23 cellular contexts compared by ENCODE assay signal in genomic region chr21:43571976-43572375, GRCh38.
"Had no signal": no experiment of that assay in that cellular context is flagged by ENCODE, and none has a peak within 500 bp of the region (broad histone marks: within the 10 kb centered on the region; RNA-seq: fewer than 3 reads in every experiment).

No MANE protein-coding gene starts in this region.

- DNase-seq: activated naive CD8-positive, alpha-beta T cell treated with anti-CD3 and anti-CD28 coated beads, Interleukin-2, amount 10 ng/mL, durations not matched to agents 7 days and 5 days; activated T-cell treated with anti-CD3 and anti-CD28 coated beads, Interleukin-2, amount 50 U/mL, for 1 hour; amygdala; caudate nucleus; effector memory CD8-positive, alpha-beta T cell; foreskin melanocyte; left cardiac atrium; natural killer cell; pancreas; spleen; stimulated activated CD4-positive, alpha-beta T cell treated with anti-CD3 and anti-CD28 coated beads, Interleukin-4, amount 100 ng/mL, for 1 hour; stimulated activated naive CD4-positive, alpha-beta T cell; T-cell; testis; trophoblast cell; uterus had no signal

- H3K4me3 ChIP-seq: lung, pancreas, spleen, testis, uterus had no signal

- H3K4me3 Mint-ChIP-seq: activated naive CD8-positive, alpha-beta T cell treated with anti-CD3 and anti-CD28 coated beads, Interleukin-2, amount 10 ng/mL, durations not matched to agents 7 days and 5 days; activated T-helper 17 cell treated with anti-CD3 and anti-CD28 coated beads, Interleukin-2, amount 50 U/mL, for 72 hours; effector memory CD8-positive, alpha-beta T cell; mesothelial cell of epicardium; natural killer cell; T-cell had no signal

- H3K9me3 Mint-ChIP-seq: activated naive CD8-positive, alpha-beta T cell treated with anti-CD3 and anti-CD28 coated beads, Interleukin-2, amount 10 ng/mL, durations not matched to agents 7 days and 5 days; activated T-helper 17 cell treated with anti-CD3 and anti-CD28 coated beads, Interleukin-2, amount 50 U/mL, for 72 hours; effector memory CD8-positive, alpha-beta T cell; mesothelial cell of epicardium; natural killer cell; T-cell had no signal

- H3K27ac ChIP-seq: neutrophil, pancreas, spleen, testis, uterus had no signal

- H3K27me3 ChIP-seq: neutrophil, pancreas, testis, uterus had no signal

- ATAC-seq: activated T-helper 17 cell treated with anti-CD3 and anti-CD28 coated beads, Interleukin-2, amount 50 U/mL, for 72 hours; effector memory CD8-positive, alpha-beta T cell; esophagus mucosa; pancreas; T-cell had no signal

- H3K36me3 Mint-ChIP-seq: activated naive CD8-positive, alpha-beta T cell treated with anti-CD3 and anti-CD28 coated beads, Interleukin-2, amount 10 ng/mL, durations not matched to agents 7 days and 5 days; natural killer cell; T-cell had no signal

- H3K27ac Mint-ChIP-seq: activated naive CD8-positive, alpha-beta T cell treated with anti-CD3 and anti-CD28 coated beads, Interleukin-2, amount 10 ng/mL, durations not matched to agents 7 days and 5 days; activated T-helper 17 cell treated with anti-CD3 and anti-CD28 coated beads, Interleukin-2, amount 50 U/mL, for 72 hours; mesothelial cell of epicardium; natural killer cell; T-cell had no signal

- H3K36me3 ChIP-seq: neutrophil, pancreas, spleen, uterus had no signal

- H3K9me3 ChIP-seq: neutrophil, pancreas, spleen, testis, uterus had no signal

- FAIRE-seq: endothelial cell of umbilical vein, islet of Langerhans, pancreas had no signal

- H3K4me1 ChIP-seq: pancreas, testis had no signal

- H3K4me1 Mint-ChIP-seq: activated T-helper 17 cell treated with anti-CD3 and anti-CD28 coated beads, Interleukin-2, amount 50 U/mL, for 72 hours; mesothelial cell of epicardium; natural killer cell; T-cell had no signal
